In the genomic region with DNA sequence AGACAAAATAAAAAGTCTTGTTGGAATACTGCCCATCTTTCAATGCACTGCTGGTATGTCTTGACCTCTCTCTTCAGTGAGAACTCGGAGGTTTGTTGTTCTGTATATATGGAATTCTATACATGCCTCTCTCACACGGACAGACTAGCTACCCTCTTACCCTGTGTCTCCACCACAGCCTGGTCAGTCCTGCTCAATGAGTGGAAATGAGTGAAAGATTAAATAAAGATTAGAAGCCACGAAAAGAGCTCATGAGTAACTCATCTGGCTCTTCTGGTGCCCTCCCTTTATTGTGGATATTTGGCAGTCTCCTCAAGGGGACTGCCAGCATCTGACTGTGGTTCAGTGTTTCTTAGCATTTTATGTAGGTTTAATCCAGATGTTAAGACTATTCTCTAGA, we compare ENCODE assay signal across 1 cellular context.
TF ChIP-seq lines count a peak whose summit lies in the region.

No MANE protein-coding gene starts in this region.

TF ChIP-seq in H1, 55 proteins besides CTCF, POLR2A, EP300 and RAD21 (continued from another document):
- TF ChIP-seq BCL11A (IDR thresholded peaks at IDR 0.05; ENCODE audit: low read depth in 2 of 2, low read length in 2 of 2), result no peak
- TF ChIP-seq CTBP2 (IDR thresholded peaks at IDR 0.05; ENCODE audit: borderline replicate concordance, insufficient read depth, insufficient read length, low read length), result no peak
- TF ChIP-seq TAF7 (optimal IDR thresholded peaks at IDR 0.05; ENCODE audit: borderline replicate concordance, low read depth, low read length), result no peak
- no peak for TF ChIP-seq SP4 (IDR thresholded peaks at IDR 0.05; ENCODE audit: low read length)
- TF ChIP-seq EGR1 (IDR thresholded peaks at IDR 0.05; ENCODE audit: borderline replicate concordance, low read depth, low read length), result no peak
- no peak for TF ChIP-seq ASH2L (IDR thresholded peaks at IDR 0.05; ENCODE audit: low read length)
- no peak for TF ChIP-seq SRF (IDR thresholded peaks at IDR 0.05; ENCODE audit: low read depth, low read length)
- no peak for TF ChIP-seq KDM5A (IDR thresholded peaks at IDR 0.05; ENCODE audit: low read length)
- TF ChIP-seq TEAD4 (IDR thresholded peaks at IDR 0.05; ENCODE audit: low read depth, low read length), result no peak
- TF ChIP-seq FOSL1 (IDR thresholded peaks at IDR 0.05; ENCODE audit: insufficient read depth, low read depth, low read length), result no peak
- no peak for TF ChIP-seq ZNF274 (IDR thresholded peaks at IDR 0.05; ENCODE audit: borderline replicate concordance, extremely low read depth, low read length)
- no peak for TF ChIP-seq KDM1A (IDR thresholded peaks at IDR 0.05; ENCODE audit: borderline replicate concordance, low read length)
- TF ChIP-seq GTF2F1 (IDR thresholded peaks at IDR 0.05; ENCODE audit: borderline replicate concordance, low read depth, low read length), result no peak
